Comparison of ENCODE assay signal across 1 cellular context in the genomic region with DNA sequence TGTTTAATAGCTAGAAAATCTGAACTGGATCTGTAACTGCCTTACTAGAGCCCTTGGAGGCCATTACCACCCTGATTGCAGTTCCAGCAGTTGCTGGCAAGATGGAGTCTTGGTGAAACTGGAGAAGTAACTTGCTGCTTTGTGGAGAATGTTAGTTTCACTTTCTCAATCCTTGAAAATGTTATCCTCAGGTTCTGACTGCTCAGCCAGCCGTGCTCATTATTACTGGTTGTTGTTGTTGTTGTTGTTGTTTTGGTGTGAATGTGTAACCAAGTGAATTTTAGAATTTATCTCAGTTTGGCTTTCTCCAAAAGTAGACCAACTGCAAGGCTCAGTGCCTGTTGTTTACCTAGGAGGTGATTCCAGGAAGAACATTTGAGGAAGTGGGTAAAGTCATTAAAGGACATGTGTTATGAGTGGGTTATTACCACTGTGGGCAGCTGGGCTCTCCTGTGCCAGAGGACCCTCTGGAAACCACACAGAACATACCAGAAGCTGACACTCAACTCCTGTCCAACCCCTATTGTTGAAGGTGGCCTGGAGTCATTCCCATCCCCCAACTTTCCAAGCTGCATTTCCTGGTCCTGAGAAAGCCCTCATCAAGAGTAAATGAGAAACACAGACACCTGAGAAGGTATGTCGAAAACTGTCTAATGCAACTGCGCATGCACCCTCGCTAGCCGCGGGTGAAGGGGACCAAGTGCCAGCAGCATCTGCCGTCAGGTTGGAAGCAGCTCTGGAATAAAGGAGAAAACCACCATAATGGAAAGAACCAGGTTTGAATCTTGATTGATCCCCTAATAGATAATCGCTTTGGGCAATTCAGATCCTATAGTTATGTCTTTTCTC.
TF ChIP-seq lines count a peak whose summit lies in the region.

No MANE protein-coding gene starts in this region.

TF ChIP-seq in SK-N-SH, 30 proteins besides CTCF, POLR2A, EP300 and RAD21 (continued from another document):
- TF ChIP-seq, protein P1, sequence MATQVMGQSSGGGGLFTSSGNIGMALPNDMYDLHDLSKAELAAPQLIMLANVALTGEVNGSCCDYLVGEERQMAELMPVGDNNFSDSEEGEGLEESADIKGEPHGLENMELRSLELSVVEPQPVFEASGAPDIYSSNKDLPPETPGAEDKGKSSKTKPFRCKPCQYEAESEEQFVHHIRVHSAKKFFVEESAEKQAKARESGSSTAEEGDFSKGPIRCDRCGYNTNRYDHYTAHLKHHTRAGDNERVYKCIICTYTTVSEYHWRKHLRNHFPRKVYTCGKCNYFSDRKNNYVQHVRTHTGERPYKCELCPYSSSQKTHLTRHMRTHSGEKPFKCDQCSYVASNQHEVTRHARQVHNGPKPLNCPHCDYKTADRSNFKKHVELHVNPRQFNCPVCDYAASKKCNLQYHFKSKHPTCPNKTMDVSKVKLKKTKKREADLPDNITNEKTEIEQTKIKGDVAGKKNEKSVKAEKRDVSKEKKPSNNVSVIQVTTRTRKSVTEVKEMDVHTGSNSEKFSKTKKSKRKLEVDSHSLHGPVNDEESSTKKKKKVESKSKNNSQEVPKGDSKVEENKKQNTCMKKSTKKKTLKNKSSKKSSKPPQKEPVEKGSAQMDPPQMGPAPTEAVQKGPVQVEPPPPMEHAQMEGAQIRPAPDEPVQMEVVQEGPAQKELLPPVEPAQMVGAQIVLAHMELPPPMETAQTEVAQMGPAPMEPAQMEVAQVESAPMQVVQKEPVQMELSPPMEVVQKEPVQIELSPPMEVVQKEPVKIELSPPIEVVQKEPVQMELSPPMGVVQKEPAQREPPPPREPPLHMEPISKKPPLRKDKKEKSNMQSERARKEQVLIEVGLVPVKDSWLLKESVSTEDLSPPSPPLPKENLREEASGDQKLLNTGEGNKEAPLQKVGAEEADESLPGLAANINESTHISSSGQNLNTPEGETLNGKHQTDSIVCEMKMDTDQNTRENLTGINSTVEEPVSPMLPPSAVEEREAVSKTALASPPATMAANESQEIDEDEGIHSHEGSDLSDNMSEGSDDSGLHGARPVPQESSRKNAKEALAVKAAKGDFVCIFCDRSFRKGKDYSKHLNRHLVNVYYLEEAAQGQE (IDR thresholded peaks at IDR 0.05; ENCODE audit: low read depth, low read length): no peak
- no peak for TF ChIP-seq FOXM1 (IDR thresholded peaks at IDR 0.05; ENCODE audit: low read depth)
